In genomic region chr12:125065753-125066570, GRCh38 we compare ENCODE assay signal across 8 cellular contexts. TPM values are rescaled to one million over a fixed set of nuclear protein-coding genes. Genes with fewer than 3 reads are reported as not detected.
DNase-seq lines count a peak whose midpoint lies in the region; ATAC-seq and TF ChIP-seq lines count a peak whose summit lies in the region.

No MANE protein-coding gene starts in this region.

- ATAC-seq in activated CD8-positive, alpha-beta memory T cell treated with anti-CD3 and anti-CD28 coated beads, Interleukin-2, amount 10 ng/mL, durations not matched to agents 7 days and 5 days, result no peak
- ATAC-seq in Panc1, result peak; percentile 10

- no peaks in the 10 kb centered on the region for H3K36me3 Mint-ChIP-seq in activated CD8-positive, alpha-beta memory T cell treated with anti-CD3 and anti-CD28 coated beads, Interleukin-2, amount 10 ng/mL, durations not matched to agents 7 days and 5 days

- no peaks in the 10 kb centered on the region for H3K9me3 ChIP-seq in Panc1 (ENCODE audit: control insufficient read depth, insufficient read depth, low read depth, low read length)
- H3K9me3 ChIP-seq in fibroblast of lung (ENCODE audit: control insufficient read depth, insufficient read depth, low read depth, low read length), result no peaks in the 10 kb centered on the region

- H3K27me3 ChIP-seq in Panc1 (ENCODE audit: control insufficient read depth, insufficient read depth, low read length) (no peaks in the 10 kb centered on the region), fibroblast of lung (ENCODE audit: control insufficient read depth, insufficient read depth, low read length) (peaks cover 2% of the 10 kb centered on the region), rectal smooth muscle tissue (ENCODE audit: control insufficient read depth, insufficient read depth, low read length) (no peaks in the 10 kb centered on the region)

- CTCF ChIA-PET in activated CD8-positive, alpha-beta memory T cell treated with anti-CD3 and anti-CD28 coated beads, Interleukin-2, amount 10 ng/mL, durations not matched to agents 7 days and 5 days (lab: Charles Lee), result no interaction called here
- CTCF ChIA-PET in Panc1 (lab: Charles Lee), result no interaction called here

- peak overlapping the region; percentile 56 for H3K27ac Mint-ChIP-seq in activated CD8-positive, alpha-beta memory T cell treated with anti-CD3 and anti-CD28 coated beads, Interleukin-2, amount 10 ng/mL, durations not matched to agents 7 days and 5 days

- H3K9ac ChIP-seq in fibroblast of lung (ENCODE audit: insufficient read depth, low read length), result peak overlapping the region; percentile 70
- peak overlapping the region; percentile 64 for H3K9ac ChIP-seq in rectal smooth muscle tissue (ENCODE audit: low read length)

- H3K27ac ChIP-seq in Panc1 (ENCODE audit: low read length), result peak overlapping the region; percentile 64
- peak overlapping the region; percentile 71 for H3K27ac ChIP-seq in fibroblast of lung (ENCODE audit: insufficient read depth, low read length)
- no peak overlapping the region for H3K27ac ChIP-seq in rectal smooth muscle tissue (ENCODE audit: low read depth, low read length)

- H3K4me1 ChIP-seq in Panc1 (ENCODE audit: control insufficient read depth, insufficient read depth, low read length) (0 out of 2 replicates have a peak, but pooled peaks cover 3% of the 10 kb centered on the region), fibroblast of lung (ENCODE audit: control insufficient read depth, extremely low read depth, insufficient read depth, low read length) (peaks cover 6% of the 10 kb centered on the region), rectal smooth muscle tissue (ENCODE audit: control insufficient read depth, insufficient read depth, low read length) (peaks cover 7% of the 10 kb centered on the region)

- H3K36me3 ChIP-seq in Panc1 (ENCODE audit: control insufficient read depth, insufficient read depth, low read length) (no peaks in the 10 kb centered on the region), fibroblast of lung (ENCODE audit: control insufficient read depth, insufficient read depth, low read length) (peaks cover 4% of the 10 kb centered on the region), rectal smooth muscle tissue (ENCODE audit: control insufficient read depth, insufficient read depth, low read length) (no peaks in the 10 kb centered on the region)

- TF ChIP-seq CTCF in Panc1 (IDR thresholded peaks at IDR 0.05), result no peak
- TF ChIP-seq CTCF in fibroblast of lung (conservative IDR thresholded peaks at IDR 0.05 in 1 of 2, IDR thresholded peaks at IDR 0.05 in 1 of 2; ENCODE audit: low read depth in 1 of 2, low read length in 2 of 2), result no peak

- H2AFZ ChIP-seq in fibroblast of lung (ENCODE audit: low read length), result peak overlapping the region; percentile 44

- peaks cover 5% of the 10 kb centered on the region for H3K79me2 ChIP-seq in fibroblast of lung (ENCODE audit: control insufficient read depth, insufficient read depth, low read length)

- no peaks in the 10 kb centered on the region for H4K20me1 ChIP-seq in fibroblast of lung (ENCODE audit: control insufficient read depth, extremely low read depth, insufficient read depth, low read length)

- POLR2A ChIA-PET in Panc1 (lab: Charles Lee), result no interaction called here

- H3K4me3 ChIP-seq in Panc1 (ENCODE audit: low read depth in 2 of 2, low read length in 2 of 2) (peak overlapping the region; percentile 82 to 87), fibroblast of lung (replicated peaks in 1 of 4; ENCODE audit: control extremely low read depth in 1 of 4, insufficient read depth in 1 of 4, low read depth in 3 of 4, low read length in 4 of 4) (peak overlapping the region; percentile 72 to 84 (median 76)), rectal smooth muscle tissue (ENCODE audit: low read length) (peak overlapping the region; percentile 64)

- BruUV-seq in Panc1 (replicated peaks; lab: Mats Ljungman, UMichigan), result no TSS peak

- in situ Hi-C loops in Panc1 (cut with HindIII; ENCODE audit: low pct_unique_long_range_greater_than_20kb, low sequenced_read_pairs), result no loop called here

- H3K4me2 ChIP-seq in fibroblast of lung (ENCODE audit: extremely low read depth, insufficient read depth, low read length), result peak overlapping the region; percentile 92

- H3K4me3 Mint-ChIP-seq in activated CD8-positive, alpha-beta memory T cell treated with anti-CD3 and anti-CD28 coated beads, Interleukin-2, amount 10 ng/mL, durations not matched to agents 7 days and 5 days, result peak overlapping the region; percentile 69

- peaks cover 13% of the 10 kb centered on the region for H3K4me1 Mint-ChIP-seq in activated CD8-positive, alpha-beta memory T cell treated with anti-CD3 and anti-CD28 coated beads, Interleukin-2, amount 10 ng/mL, durations not matched to agents 7 days and 5 days

- DNase-seq in activated CD8-positive, alpha-beta memory T cell treated with anti-CD3 and anti-CD28 coated beads, Interleukin-2, amount 10 ng/mL, durations not matched to agents 7 days and 5 days, result no peak
- no peak for DNase-seq in activated CD8-positive, alpha-beta memory T cell treated with anti-CD3 and anti-CD28 coated beads, Interleukin-2, amount 50 U/mL, for 4 hours
- DNase-seq in Panc1 (ENCODE audit: low read depth, low spot score) (no peak), fibroblast of lung (ENCODE audit: low read depth in 2 of 2) (no peak), UCSD-AML1 (lab: John Stamatoyannopoulos, UW; ENCODE audit: unreplicated experiment) (no peak), NCI-H2196 treated with DMSO at 0.1 percent for 48 hours (lab: John Stamatoyannopoulos, UW; ENCODE audit: unreplicated experiment) (no peak), NCI-H187 treated with DMSO at 0.1 percent for 48 hours (lab: John Stamatoyannopoulos, UW) (no peak)

- intact Hi-C loops in Panc1 (cut with micrococcal nuclease; ENCODE audit: unreplicated experiment), result no loop called here

- peaks cover 3% of the 10 kb centered on the region for H3K9me3 Mint-ChIP-seq in activated CD8-positive, alpha-beta memory T cell treated with anti-CD3 and anti-CD28 coated beads, Interleukin-2, amount 10 ng/mL, durations not matched to agents 7 days and 5 days (ENCODE audit: low read depth)

- peaks cover 12% of the 10 kb centered on the region for H3K27me3 Mint-ChIP-seq in activated CD8-positive, alpha-beta memory T cell treated with anti-CD3 and anti-CD28 coated beads, Interleukin-2, amount 10 ng/mL, durations not matched to agents 7 days and 5 days

RNA-seq across cellular contexts. Expression of gene AACS, which starts 0.7 kb away (rescaled TPM):
- total RNA-seq in activated CD8-positive, alpha-beta memory T cell treated with anti-CD3 and anti-CD28 coated beads, Interleukin-2, amount 10 ng/mL, durations not matched to agents 7 days and 5 days, result 10 to 100 TPM; 14.9 to 20.3 TPM
- total RNA-seq in Panc1 (2021; ENCODE audit: unreplicated experiment) (34.7 TPM), fibroblast of lung (16.7 and 31.5 TPM in 2 replicates)
- 34.6 TPM for polyA plus RNA-seq in Panc1 (2012; ENCODE audit: insufficient read length)
- polyA plus RNA-seq in fibroblast of lung, result 19.2 and 24.7 TPM in 2 replicates
- polyA plus RNA-seq in fibroblast of lung (2012), result 24.6 and 29.0 TPM in 2 replicates
- polyA minus RNA-seq in fibroblast of lung (ENCODE audit: low replicate concordance), result 52.3 and 129 TPM in 2 replicates
